ENCODE assay signal across 8 cellular contexts in genomic region chr4:55545681-55546632, GRCh38. TPM values are rescaled to one million over a fixed set of nuclear protein-coding genes. Genes with fewer than 3 reads are reported as not detected.
DNase-seq lines count a peak whose midpoint lies in the region; ATAC-seq and TF ChIP-seq lines count a peak whose summit lies in the region.

No MANE protein-coding gene starts in this region.

- TF ChIP-seq CTCF in KMS-11 (conservative IDR thresholded peaks at IDR 0.05; ENCODE audit: low read depth, low read length): no peak

- peak; percentile 39 for DNase-seq in DMS53 treated with DMSO at 0.1 percent for 48 hours (lab: John Stamatoyannopoulos, UW; ENCODE audit: unreplicated experiment)
- DNase-seq in RKO (ENCODE audit: low spot score): peak; percentile 82
- DNase-seq in activated T-helper 2 cell treated with anti-CD3 and anti-CD28 coated beads, Interferon-gamma antibody, Interleukin-2, Interleukin-4, amounts not matched to agents 10 μg/mL and 5 μg/mL and 100 μg/mL, durations not matched to agents 14 hours and 24 hours and 36 hours (ENCODE audit: low spot score): peak; percentile 50
- peak; percentile 60 for DNase-seq in fibroblast of peridontal ligament (ENCODE audit: extremely low read depth)
- DNase-seq in natural killer cell treated with Interleukin-12 subunit alpha and Interleukin-12 subunit beta and Interleukin-15 and Interleukin-18, amount 100 ng/mL, for 72 hours (ENCODE audit: low spot score): peak; percentile 79
- DNase-seq in stimulated activated naive CD8-positive, alpha-beta T cell treated with anti-CD3 and anti-CD28 coated beads, Interleukin-15, Interleukin-2, amounts not matched to agents 100 U/mL and 50 U/mL, for 24 hours: peak; percentile 71

- ATAC-seq in GM21717 (IDR thresholded peaks at IDR 0.05; ENCODE audit: unreplicated experiment): peak; percentile 57
- peak; percentile 78 to 79 for ATAC-seq in natural killer cell treated with Interleukin-12 subunit alpha and Interleukin-12 subunit beta and Interleukin-15 and Interleukin-18, amount 100 ng/mL, for 72 hours
- ATAC-seq in stimulated activated naive CD8-positive, alpha-beta T cell treated with anti-CD3 and anti-CD28 coated beads, Interleukin-15, Interleukin-2, amounts not matched to agents 100 U/mL and 50 U/mL, for 24 hours: peak; percentile 58

- no peaks in the 10 kb centered on the region for H3K9me3 Mint-ChIP-seq in activated T-helper 2 cell treated with anti-CD3 and anti-CD28 coated beads, Interferon-gamma antibody, Interleukin-2, Interleukin-4, amounts not matched to agents 10 μg/mL and 5 μg/mL and 100 μg/mL, durations not matched to agents 14 hours and 24 hours and 36 hours
- no peaks in the 10 kb centered on the region for H3K9me3 Mint-ChIP-seq in natural killer cell treated with Interleukin-12 subunit alpha and Interleukin-12 subunit beta and Interleukin-15 and Interleukin-18, amount 100 ng/mL, for 72 hours

- H3K27me3 Mint-ChIP-seq in activated T-helper 2 cell treated with anti-CD3 and anti-CD28 coated beads, Interferon-gamma antibody, Interleukin-2, Interleukin-4, amounts not matched to agents 10 μg/mL and 5 μg/mL and 100 μg/mL, durations not matched to agents 14 hours and 24 hours and 36 hours (ENCODE audit: low read depth): peaks cover 39% of the 10 kb centered on the region
- H3K27me3 Mint-ChIP-seq in natural killer cell treated with Interleukin-12 subunit alpha and Interleukin-12 subunit beta and Interleukin-15 and Interleukin-18, amount 100 ng/mL, for 72 hours: peaks cover 0 to 8% of the 10 kb centered on the region in 2 donors

- peak overlapping the region; percentile 85 for H3K9ac ChIP-seq in KMS-11

- peak overlapping the region; percentile 86 for H3K4me3 Mint-ChIP-seq in activated T-helper 2 cell treated with anti-CD3 and anti-CD28 coated beads, Interferon-gamma antibody, Interleukin-2, Interleukin-4, amounts not matched to agents 10 μg/mL and 5 μg/mL and 100 μg/mL, durations not matched to agents 14 hours and 24 hours and 36 hours (ENCODE audit: low read depth)
- peak overlapping the region; percentile 90 for H3K4me3 Mint-ChIP-seq in natural killer cell treated with Interleukin-12 subunit alpha and Interleukin-12 subunit beta and Interleukin-15 and Interleukin-18, amount 100 ng/mL, for 72 hours

- H3K4me1 ChIP-seq in KMS-11 (ENCODE audit: low read depth, poor library complexity, severe bottlenecking): peaks cover 24% of the 10 kb centered on the region

- H2AFZ ChIP-seq in KMS-11 (ENCODE audit: low read depth): peak overlapping the region; percentile 73

- H4K20me1 ChIP-seq in KMS-11 (ENCODE audit: insufficient read depth): no peaks in the 10 kb centered on the region

- H3K79me2 ChIP-seq in KMS-11 (ENCODE audit: insufficient read depth, low read depth): peaks cover 43% of the 10 kb centered on the region

- no peaks in the 10 kb centered on the region for H3K36me3 Mint-ChIP-seq in activated T-helper 2 cell treated with anti-CD3 and anti-CD28 coated beads, Interferon-gamma antibody, Interleukin-2, Interleukin-4, amounts not matched to agents 10 μg/mL and 5 μg/mL and 100 μg/mL, durations not matched to agents 14 hours and 24 hours and 36 hours (ENCODE audit: low read depth)
- no peaks in the 10 kb centered on the region for H3K36me3 Mint-ChIP-seq in natural killer cell treated with Interleukin-12 subunit alpha and Interleukin-12 subunit beta and Interleukin-15 and Interleukin-18, amount 100 ng/mL, for 72 hours

- H3K4me3 ChIP-seq in KMS-11 (IDR thresholded peaks at IDR 0.05; ENCODE audit: insufficient read depth, low read depth, low read length): peak overlapping the region; percentile 91

- peak overlapping the region; percentile 73 for H3K4me2 ChIP-seq in KMS-11

- intact Hi-C loops in activated T-helper 2 cell treated with anti-CD3 and anti-CD28 coated beads, Interferon-gamma antibody, Interleukin-2, Interleukin-4, amounts not matched to agents 10 μg/mL and 5 μg/mL and 100 μg/mL, durations not matched to agents 14 hours and 24 hours and 36 hours (cut with micrococcal nuclease): loop anchor here (1.0 to 5.0 kb wide), 5 partner anchors 111 to 401 kb away; partner anchors contain the start of genes CEP135, EXOC1 and SRD5A3

- no peak overlapping the region for H3K27ac Mint-ChIP-seq in activated T-helper 2 cell treated with anti-CD3 and anti-CD28 coated beads, Interferon-gamma antibody, Interleukin-2, Interleukin-4, amounts not matched to agents 10 μg/mL and 5 μg/mL and 100 μg/mL, durations not matched to agents 14 hours and 24 hours and 36 hours
- peak overlapping the region; percentile 72 to 74 for H3K27ac Mint-ChIP-seq in natural killer cell treated with Interleukin-12 subunit alpha and Interleukin-12 subunit beta and Interleukin-15 and Interleukin-18, amount 100 ng/mL, for 72 hours

- no peaks in the 10 kb centered on the region for H3K36me3 ChIP-seq in KMS-11 (ENCODE audit: insufficient read depth)

- peaks cover 40% of the 10 kb centered on the region for H3K4me1 Mint-ChIP-seq in activated T-helper 2 cell treated with anti-CD3 and anti-CD28 coated beads, Interferon-gamma antibody, Interleukin-2, Interleukin-4, amounts not matched to agents 10 μg/mL and 5 μg/mL and 100 μg/mL, durations not matched to agents 14 hours and 24 hours and 36 hours (ENCODE audit: low read depth)
- H3K4me1 Mint-ChIP-seq in natural killer cell treated with Interleukin-12 subunit alpha and Interleukin-12 subunit beta and Interleukin-15 and Interleukin-18, amount 100 ng/mL, for 72 hours (ENCODE audit: low read depth in 2 of 2): peaks cover 14 to 15% of the 10 kb centered on the region in 2 donors

- H3K27ac ChIP-seq in KMS-11: peak overlapping the region; percentile 94

- no peaks in the 10 kb centered on the region for H3K27me3 ChIP-seq in KMS-11 (ENCODE audit: insufficient read depth, low read depth)

RNA-seq across cellular contexts. Expression of gene CLOCK, which starts 0.8 kb away (rescaled TPM):
- total RNA-seq in activated T-helper 2 cell treated with anti-CD3 and anti-CD28 coated beads, Interferon-gamma antibody, Interleukin-2, Interleukin-4, amounts not matched to agents 10 μg/mL and 5 μg/mL and 100 μg/mL, durations not matched to agents 14 hours and 24 hours and 36 hours: 7.2 and 7.4 TPM in 2 replicates
- total RNA-seq in natural killer cell treated with Interleukin-12 subunit alpha and Interleukin-12 subunit beta and Interleukin-15 and Interleukin-18, amount 100 ng/mL, for 72 hours: 10 to 100 TPM; 11.8 to 14.5 TPM

RNA-seq across cellular contexts. Expression of gene PDCL2, which starts 46.1 kb away (rescaled TPM):
- not detected in 2 replicates for total RNA-seq in activated T-helper 2 cell treated with anti-CD3 and anti-CD28 coated beads, Interferon-gamma antibody, Interleukin-2, Interleukin-4, amounts not matched to agents 10 μg/mL and 5 μg/mL and 100 μg/mL, durations not matched to agents 14 hours and 24 hours and 36 hours
- total RNA-seq in natural killer cell treated with Interleukin-12 subunit alpha and Interleukin-12 subunit beta and Interleukin-15 and Interleukin-18, amount 100 ng/mL, for 72 hours: not detected

Comparison
In these comparisons a context has a peak if more than half of its experiments do, and no peak if none do; other contexts are left out.
1. Peak in every context shown above with its lines: DNase-seq, ATAC-seq, H3K4me3 ChIP-seq and H3K27ac ChIP-seq.